8 cellular contexts compared by ENCODE assay signal in genomic region chr22:40176921-40177737, GRCh38. TPM values are rescaled to one million over a fixed set of nuclear protein-coding genes. Genes with fewer than 3 reads are reported as not detected.
DNase-seq lines count a peak whose midpoint lies in the region; ATAC-seq and TF ChIP-seq lines count a peak whose summit lies in the region.

No MANE protein-coding gene starts in this region.

- ATAC-seq in HG02943 (IDR thresholded peaks at IDR 0.05; ENCODE audit: low read depth, unreplicated experiment), result peak; percentile 5
- no peak for ATAC-seq in GM18909 (IDR thresholded peaks at IDR 0.05; ENCODE audit: poor library complexity, unreplicated experiment)
- no peak for ATAC-seq in HG02852 (IDR thresholded peaks at IDR 0.05; ENCODE audit: unreplicated experiment)

- H3K27ac ChIP-seq in iPS-18a (ENCODE audit: low read length), result peak overlapping the region; percentile 58

- peak; percentile 60 for DNase-seq in BE2C
- peak; percentile 35 for DNase-seq in SW480 (ENCODE audit: low spot score)
- peak; percentile 39 for DNase-seq in amniotic stem cell (lab: John Stamatoyannopoulos, UW)
- peak; percentile 67 to 79 (median 73) for DNase-seq in stimulated activated CD4-positive, alpha-beta T cell treated with anti-CD3 and anti-CD28 coated beads, Interleukin-12 subunit alpha, Interleukin-12 subunit beta, amount 100 ng/mL, for 48 hours (ENCODE audit: low read depth in 2 of 3, low spot score in 1 of 3)

- H3K36me3 ChIP-seq in BE2C, result no peaks in the 10 kb centered on the region
- H3K36me3 ChIP-seq in iPS-18a (ENCODE audit: control insufficient read depth, low read depth, low read length), result no peaks in the 10 kb centered on the region

- no peak for TF ChIP-seq CTCF in BE2C (IDR thresholded peaks at IDR 0.05; ENCODE audit: low read depth, low read length)

- H3K9me3 ChIP-seq in BE2C, result no peaks in the 10 kb centered on the region
- no peaks in the 10 kb centered on the region for H3K9me3 ChIP-seq in iPS-18a (ENCODE audit: control insufficient read depth, low read depth, low read length)

- peak overlapping the region; percentile 100 for H3K9ac ChIP-seq in iPS-18a (ENCODE audit: low read length)

- H3K27me3 ChIP-seq in BE2C (no peaks in the 10 kb centered on the region), iPS-18a (ENCODE audit: control insufficient read depth, insufficient read depth, low read length) (no peaks in the 10 kb centered on the region)

- H3K4me3 ChIP-seq in BE2C (ENCODE audit: low read depth, low read length) (peak overlapping the region; percentile 96), iPS-18a (ENCODE audit: low read length) (peak overlapping the region; percentile 100)

- H3K4me1 ChIP-seq in BE2C, result peaks cover 17% of the 10 kb centered on the region
- peaks cover 27% of the 10 kb centered on the region for H3K4me1 ChIP-seq in iPS-18a (ENCODE audit: control insufficient read depth, low read depth, low read length)

RNA-seq across cellular contexts. Expression of gene TNRC6B, which starts 0.6 kb away (rescaled TPM):
- 3.9 TPM for polyA plus RNA-seq in BE2C (2012; ENCODE audit: insufficient read depth, insufficient read length, low read depth)
